8 cellular contexts compared by ENCODE assay signal in genomic region chr4:157978680-157979361, GRCh38.
DNase-seq lines count a peak whose midpoint lies in the region; ATAC-seq lines count a peak whose summit lies in the region.

No MANE protein-coding gene starts in this region.

- intact Hi-C loops in left ventricle myocardium superior (cut with micrococcal nuclease): loop anchor here (10.0 kb wide), 1 partner anchor 764 kb away; no protein-coding TSS in a partner anchor

- DNase-seq in EL: peak; percentile 65
- DNase-seq in HT1080 (ENCODE audit: low read depth): peak; percentile 70
- peak; percentile 21 for DNase-seq in NOMO-1 treated with dmso at 0.1 percent for 144 hours (lab: John Stamatoyannopoulos, UW; ENCODE audit: unreplicated experiment)
- peak; percentile 40 for DNase-seq in amniotic stem cell (lab: John Stamatoyannopoulos, UW)
- peak; percentile 52 for DNase-seq in left ventricle myocardium superior
- peak; percentile 20 for DNase-seq in pulmonary artery endothelial cell (ENCODE audit: low read depth, low spot score)
- DNase-seq in OCI-M2 (lab: John Stamatoyannopoulos, UW; ENCODE audit: unreplicated experiment): no peak

- peak; percentile 94 for ATAC-seq in GM21423 (IDR thresholded peaks at IDR 0.05; ENCODE audit: unreplicated experiment)
- ATAC-seq in left ventricle myocardium superior: peak; percentile 72
